ENCODE assay signal across 9 cellular contexts in genomic region chr10:100730739-100731602, GRCh38. TPM values are rescaled to one million over a fixed set of nuclear protein-coding genes. Genes with fewer than 3 reads are reported as not detected.
DNase-seq lines count a peak whose midpoint lies in the region; ATAC-seq, FAIRE-seq and TF ChIP-seq lines count a peak whose summit lies in the region.
"Had no signal": no experiment of that assay in that cellular context is flagged by ENCODE, and none has a peak within 500 bp of the region (broad histone marks: within the 10 kb centered on the region; RNA-seq: fewer than 3 reads in every experiment).

No MANE protein-coding gene starts in this region.

- peaks cover 0 to 2% (median 0%) of the 10 kb centered on the region in 5 donors for H3K9me3 Mint-ChIP-seq in CD8-positive, alpha-beta memory T cell
- H3K9me3 Mint-ChIP-seq in nephron, result no peaks in the 10 kb centered on the region

- peaks cover 21% of the 10 kb centered on the region for H3K4me1 ChIP-seq in CD8-positive, alpha-beta memory T cell (ENCODE audit: insufficient read depth, low read length)
- H3K4me1 ChIP-seq in KMS-11 (ENCODE audit: low read depth, poor library complexity, severe bottlenecking), result peaks cover 16% of the 10 kb centered on the region

- H3K79me2 ChIP-seq in KMS-11 (ENCODE audit: insufficient read depth, low read depth), result no peaks in the 10 kb centered on the region

- no peak overlapping the region for H3K27ac Mint-ChIP-seq in CD8-positive, alpha-beta memory T cell
- peak overlapping the region; percentile 91 to 97 (median 93) for H3K27ac Mint-ChIP-seq in nephron

- peaks cover 53% of the 10 kb centered on the region for H3K27me3 ChIP-seq in CD8-positive, alpha-beta memory T cell (ENCODE audit: insufficient read depth, low read length, poor library complexity, severe bottlenecking)
- H3K27me3 ChIP-seq in KMS-11 (ENCODE audit: insufficient read depth, low read depth), result peaks cover 27% of the 10 kb centered on the region; the same call in 1 of the 2 replicates
- peaks cover 64% of the 10 kb centered on the region for H3K27me3 ChIP-seq in bronchial epithelial cell (ENCODE audit: control insufficient read depth, insufficient read depth, low read length)

- peaks cover 65 to 93% of the 10 kb centered on the region in 2 donors for H3K27me3 Mint-ChIP-seq in CD8-positive, alpha-beta memory T cell
- H3K27me3 Mint-ChIP-seq in nephron (ENCODE audit: low read depth), result peaks cover 98% of the 10 kb centered on the region

- H3K9ac ChIP-seq in KMS-11, result no peak overlapping the region

- no peak for DNase-seq in CD8-positive, alpha-beta memory T cell
- peak; percentile 12 for DNase-seq in bronchial epithelial cell (ENCODE audit: low read depth)
- DNase-seq in NCI-H69 (lab: John Stamatoyannopoulos, UW), result no peak
- no peak for DNase-seq in head of caudate nucleus
- no peak for DNase-seq in NCI-H82 treated with DMSO at 0.1 percent for 48 hours (lab: John Stamatoyannopoulos, UW; ENCODE audit: unreplicated experiment)

- no peak for TF ChIP-seq CTCF in KMS-11 (conservative IDR thresholded peaks at IDR 0.05; ENCODE audit: low read depth, low read length)
- no peak for TF ChIP-seq CTCF in bronchial epithelial cell (IDR thresholded peaks at IDR 0.05; ENCODE audit: insufficient read depth, low read length, severe bottlenecking)
- no peak for TF ChIP-seq CTCF in nephron (IDR thresholded peaks at IDR 0.05; ENCODE audit: unreplicated experiment in 3 of 3)

- no peak overlapping the region for H3K27ac ChIP-seq in CD8-positive, alpha-beta memory T cell (ENCODE audit: low read depth, low read length)
- H3K27ac ChIP-seq in KMS-11, result no peak overlapping the region
- H3K27ac ChIP-seq: epithelial cell of prostate had no signal

- no peaks in the 10 kb centered on the region for H4K20me1 ChIP-seq in KMS-11 (ENCODE audit: insufficient read depth)

- CTCF ChIA-PET in CD8-positive, alpha-beta memory T cell (lab: Charles Lee), result no interaction called here

- H3K36me3 Mint-ChIP-seq in CD8-positive, alpha-beta memory T cell, result no peaks in the 10 kb centered on the region
- H3K36me3 Mint-ChIP-seq in nephron (ENCODE audit: low read depth), result no peaks in the 10 kb centered on the region

- H3K4me2 ChIP-seq in KMS-11, result peak overlapping the region; percentile 63

- intact Hi-C loops in head of caudate nucleus (cut with DNase I), result no loop called here

- FAIRE-seq in bronchial epithelial cell (lab: Jason Lieb, UNC), result no peak

- H3K9me3 ChIP-seq in CD8-positive, alpha-beta memory T cell (ENCODE audit: low read length), result no peaks in the 10 kb centered on the region

- no peaks in the 10 kb centered on the region for H3K36me3 ChIP-seq in CD8-positive, alpha-beta memory T cell (ENCODE audit: insufficient read depth, low read length)
- H3K36me3 ChIP-seq in KMS-11 (ENCODE audit: insufficient read depth), result no peaks in the 10 kb centered on the region
- no peaks in the 10 kb centered on the region for H3K36me3 ChIP-seq in bronchial epithelial cell (ENCODE audit: control insufficient read depth, insufficient read depth, low read length)

- peak overlapping the region; percentile 66 to 79 (median 74) for H3K4me3 Mint-ChIP-seq in CD8-positive, alpha-beta memory T cell
- peak overlapping the region; percentile 76 to 85 (median 80) for H3K4me3 Mint-ChIP-seq in nephron

- ATAC-seq in GM19463 (IDR thresholded peaks at IDR 0.05; ENCODE audit: unreplicated experiment), result peak; percentile 88

- peaks cover 33 to 54% (median 37%) of the 10 kb centered on the region in 3 donors for H3K4me1 Mint-ChIP-seq in CD8-positive, alpha-beta memory T cell
- peaks cover 42% of the 10 kb centered on the region for H3K4me1 Mint-ChIP-seq in nephron

- H2AFZ ChIP-seq in KMS-11 (ENCODE audit: low read depth), result peak overlapping the region; percentile 34; the same call in 1 of the 2 replicates

- no peak overlapping the region for H3K4me3 ChIP-seq in CD8-positive, alpha-beta memory T cell (ENCODE audit: low read length)
- H3K4me3 ChIP-seq in KMS-11 (IDR thresholded peaks at IDR 0.05; ENCODE audit: insufficient read depth, low read depth, low read length) (no peak overlapping the region), bronchial epithelial cell (ENCODE audit: low read depth, low read length) (no peak overlapping the region)

- POLR2A ChIA-PET in CD8-positive, alpha-beta memory T cell (lab: Charles Lee), result no interaction called here

RNA-seq across cellular contexts. Expression of gene PAX2, which starts 14.4 kb away (rescaled TPM):
- total RNA-seq in CD8-positive, alpha-beta memory T cell, result under 1 TPM in 1 of 2 experiments, not detected in 1; 0.04 TPM
- polyA plus RNA-seq in CD8-positive, alpha-beta memory T cell, result not detected
- total RNA-seq in bronchial epithelial cell, result not detected in 2 replicates

Comparison
In these comparisons a context has a peak if more than half of its experiments do, and no peak if none do; other contexts are left out.
1. H3K27ac Mint-ChIP-seq: peak in nephron (3 of 3); none in CD8-positive, alpha-beta memory T cell (0 of 8).